In genomic region chr20:46559001-46559400, GRCh38 we compare ENCODE assay signal across 2 cellular contexts.
TF ChIP-seq lines count a peak whose summit lies in the region.

No MANE protein-coding gene starts in this region.

TF ChIP-seq in HepG2, 621 proteins besides CTCF, POLR2A, EP300 and RAD21 (continues in another document):
- no peak for TF ChIP-seq ATF7 (IDR thresholded peaks at IDR 0.05)
- TF ChIP-seq ATF7 (CRISPR knock-in tag; IDR thresholded peaks at IDR 0.05), result no peak
- TF ChIP-seq TBX3 (IDR thresholded peaks at IDR 0.05; ENCODE audit: borderline replicate concordance), result no peak
- TF ChIP-seq HMG20B (CRISPR knock-in tag; conservative IDR thresholded peaks at IDR 0.05), result no peak
- TF ChIP-seq PHF5A (CRISPR knock-in tag; IDR thresholded peaks at IDR 0.05; ENCODE audit: low read depth, unreplicated experiment), result no peak
- no peak for TF ChIP-seq ZBTB38 (CRISPR knock-in tag; IDR thresholded peaks at IDR 0.05)
- no peak for TF ChIP-seq ZNF280B (CRISPR knock-in tag; IDR thresholded peaks at IDR 0.05; ENCODE audit: borderline replicate concordance)
- TF ChIP-seq STAG1 (CRISPR knock-in tag; IDR thresholded peaks at IDR 0.05), result no peak
- TF ChIP-seq ADNP (CRISPR knock-in tag; IDR thresholded peaks at IDR 0.05), result no peak
- no peak for TF ChIP-seq MEIS2 (CRISPR knock-in tag; IDR thresholded peaks at IDR 0.05)
- TF ChIP-seq HIVEP1 (CRISPR knock-in tag; IDR thresholded peaks at IDR 0.05), result no peak
- no peak for TF ChIP-seq ZFYVE20 (CRISPR knock-in tag; IDR thresholded peaks at IDR 0.05; ENCODE audit: borderline replicate concordance, low read depth)
- no peak for TF ChIP-seq SP140L (CRISPR knock-in tag; IDR thresholded peaks at IDR 0.05; ENCODE audit: borderline replicate concordance)
- no peak for TF ChIP-seq TEAD3 (CRISPR knock-in tag; optimal IDR thresholded peaks at IDR 0.05; ENCODE audit: borderline replicate concordance)
- TF ChIP-seq HNRNPL (IDR thresholded peaks at IDR 0.05; ENCODE audit: low read depth, low read length), result no peak
- TF ChIP-seq ZNF567 (CRISPR knock-in tag; IDR thresholded peaks at IDR 0.05; ENCODE audit: borderline replicate concordance), result no peak
- TF ChIP-seq ZNF350 (CRISPR knock-in tag; IDR thresholded peaks at IDR 0.05; ENCODE audit: borderline replicate concordance, low read depth), result 0 out of 2 replicates have a peak, but pooled peaks have one; percentile 17
- no peak for TF ChIP-seq ZNF121 (CRISPR knock-in tag; IDR thresholded peaks at IDR 0.05)
- no peak for TF ChIP-seq ZBTB3 (CRISPR knock-in tag; IDR thresholded peaks at IDR 0.05; ENCODE audit: borderline replicate concordance, low read depth)
- TF ChIP-seq CEBPG (CRISPR knock-in tag; IDR thresholded peaks at IDR 0.05), result no peak
- TF ChIP-seq MED13 (CRISPR knock-in tag; IDR thresholded peaks at IDR 0.05), result no peak
- TF ChIP-seq PATZ1 (CRISPR knock-in tag; IDR thresholded peaks at IDR 0.05), result peak; percentile 30; the same call in 1 of the 2 replicates

TF ChIP-seq in K562, 482 proteins besides CTCF, POLR2A, EP300 and RAD21:
- TF ChIP-seq CBFA2T3 (IDR thresholded peaks at IDR 0.05), result peak; percentile 23; the same call in 1 of the 2 replicates
- TF ChIP-seq ZNF384 (IDR thresholded peaks at IDR 0.05; ENCODE audit: low read depth, low read length), result no peak
